Comparison of ENCODE assay signal across 1 cellular context in the genomic region with DNA sequence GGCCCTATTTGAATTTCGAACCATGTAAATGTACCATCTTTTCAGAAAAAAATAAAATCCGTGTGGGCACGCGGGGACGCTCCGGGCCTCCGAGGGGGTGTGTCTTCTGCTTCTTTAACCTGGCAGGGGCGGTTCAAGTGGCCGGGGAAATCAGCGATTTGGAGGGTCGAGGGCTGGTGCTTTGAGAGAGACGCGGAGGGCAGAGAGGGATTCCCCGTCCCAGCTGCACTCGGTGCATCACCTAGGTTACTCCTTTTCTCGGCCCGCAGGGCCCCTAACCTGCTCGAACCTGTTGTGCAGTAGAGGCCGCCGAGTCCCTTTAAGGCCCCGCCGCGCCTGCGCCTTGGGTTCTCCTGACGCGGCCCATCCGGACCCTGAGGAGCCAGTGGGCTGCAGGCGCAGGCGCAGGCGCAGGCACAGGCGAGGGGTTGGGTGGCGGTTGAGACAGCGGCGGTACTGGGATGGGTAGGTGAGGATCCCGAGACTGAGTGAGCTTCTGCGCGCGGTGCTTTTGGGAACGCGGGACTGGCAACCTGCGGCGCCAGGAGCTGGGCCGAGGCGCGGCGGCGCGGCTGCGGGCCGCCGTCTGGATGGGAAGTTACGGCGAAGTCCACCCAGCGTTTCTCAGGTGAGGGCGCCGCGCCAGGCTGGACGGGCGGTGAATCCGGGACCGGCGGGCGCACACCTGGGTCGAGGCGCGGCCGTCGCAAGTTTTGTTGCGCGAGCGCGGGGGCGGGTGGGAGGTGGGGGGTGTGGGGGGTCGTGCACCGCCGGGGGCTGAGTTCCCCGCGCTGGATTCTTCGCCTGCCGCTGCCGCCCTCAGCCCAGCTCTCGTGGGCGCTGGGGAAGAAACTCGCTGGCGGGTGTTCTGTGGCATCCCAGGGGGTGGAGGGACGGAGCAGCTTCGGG.
TF ChIP-seq lines count a peak whose summit lies in the region.

A gene with protein sequence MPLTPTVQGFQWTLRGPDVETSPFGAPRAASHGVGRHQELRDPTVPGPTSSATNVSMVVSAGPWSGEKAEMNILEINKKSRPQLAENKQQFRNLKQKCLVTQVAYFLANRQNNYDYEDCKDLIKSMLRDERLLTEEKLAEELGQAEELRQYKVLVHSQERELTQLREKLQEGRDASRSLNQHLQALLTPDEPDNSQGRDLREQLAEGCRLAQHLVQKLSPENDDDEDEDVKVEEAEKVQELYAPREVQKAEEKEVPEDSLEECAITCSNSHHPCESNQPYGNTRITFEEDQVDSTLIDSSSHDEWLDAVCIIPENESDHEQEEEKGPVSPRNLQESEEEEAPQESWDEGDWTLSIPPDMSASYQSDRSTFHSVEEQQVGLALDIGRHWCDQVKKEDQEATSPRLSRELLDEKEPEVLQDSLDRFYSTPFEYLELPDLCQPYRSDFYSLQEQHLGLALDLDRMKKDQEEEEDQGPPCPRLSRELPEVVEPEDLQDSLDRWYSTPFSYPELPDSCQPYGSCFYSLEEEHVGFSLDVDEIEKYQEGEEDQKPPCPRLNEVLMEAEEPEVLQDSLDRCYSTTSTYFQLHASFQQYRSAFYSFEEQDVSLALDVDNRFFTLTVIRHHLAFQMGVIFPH (plus strand): TSS at position 417 of the 909 bp plus-strand sequence. CDS start 4,950 bp downstream, outside the sequence.

TF ChIP-seq in HCT116, 20 proteins besides CTCF, POLR2A, EP300 and RAD21 (continued from another document):
- TF ChIP-seq, protein P1, sequence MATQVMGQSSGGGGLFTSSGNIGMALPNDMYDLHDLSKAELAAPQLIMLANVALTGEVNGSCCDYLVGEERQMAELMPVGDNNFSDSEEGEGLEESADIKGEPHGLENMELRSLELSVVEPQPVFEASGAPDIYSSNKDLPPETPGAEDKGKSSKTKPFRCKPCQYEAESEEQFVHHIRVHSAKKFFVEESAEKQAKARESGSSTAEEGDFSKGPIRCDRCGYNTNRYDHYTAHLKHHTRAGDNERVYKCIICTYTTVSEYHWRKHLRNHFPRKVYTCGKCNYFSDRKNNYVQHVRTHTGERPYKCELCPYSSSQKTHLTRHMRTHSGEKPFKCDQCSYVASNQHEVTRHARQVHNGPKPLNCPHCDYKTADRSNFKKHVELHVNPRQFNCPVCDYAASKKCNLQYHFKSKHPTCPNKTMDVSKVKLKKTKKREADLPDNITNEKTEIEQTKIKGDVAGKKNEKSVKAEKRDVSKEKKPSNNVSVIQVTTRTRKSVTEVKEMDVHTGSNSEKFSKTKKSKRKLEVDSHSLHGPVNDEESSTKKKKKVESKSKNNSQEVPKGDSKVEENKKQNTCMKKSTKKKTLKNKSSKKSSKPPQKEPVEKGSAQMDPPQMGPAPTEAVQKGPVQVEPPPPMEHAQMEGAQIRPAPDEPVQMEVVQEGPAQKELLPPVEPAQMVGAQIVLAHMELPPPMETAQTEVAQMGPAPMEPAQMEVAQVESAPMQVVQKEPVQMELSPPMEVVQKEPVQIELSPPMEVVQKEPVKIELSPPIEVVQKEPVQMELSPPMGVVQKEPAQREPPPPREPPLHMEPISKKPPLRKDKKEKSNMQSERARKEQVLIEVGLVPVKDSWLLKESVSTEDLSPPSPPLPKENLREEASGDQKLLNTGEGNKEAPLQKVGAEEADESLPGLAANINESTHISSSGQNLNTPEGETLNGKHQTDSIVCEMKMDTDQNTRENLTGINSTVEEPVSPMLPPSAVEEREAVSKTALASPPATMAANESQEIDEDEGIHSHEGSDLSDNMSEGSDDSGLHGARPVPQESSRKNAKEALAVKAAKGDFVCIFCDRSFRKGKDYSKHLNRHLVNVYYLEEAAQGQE (IDR thresholded peaks at IDR 0.05; ENCODE audit: low read depth): no peak
- TF ChIP-seq, protein P2, sequence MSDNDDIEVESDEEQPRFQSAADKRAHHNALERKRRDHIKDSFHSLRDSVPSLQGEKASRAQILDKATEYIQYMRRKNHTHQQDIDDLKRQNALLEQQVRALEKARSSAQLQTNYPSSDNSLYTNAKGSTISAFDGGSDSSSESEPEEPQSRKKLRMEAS (IDR thresholded peaks at IDR 0.05): peak; percentile 55; the same call in 1 of the 2 replicates
- TF ChIP-seq EZH2phosphoT487 (IDR thresholded peaks at IDR 0.05; ENCODE audit: borderline replicate concordance) (no peak), EGR1 (IDR thresholded peaks at IDR 0.05; ENCODE audit: low read depth) (no peak), FOSL1 (IDR thresholded peaks at IDR 0.05; ENCODE audit: low read depth) (no peak), ELF1 (IDR thresholded peaks at IDR 0.05; ENCODE audit: borderline replicate concordance, low read depth) (no peak), JUND (IDR thresholded peaks at IDR 0.05) (no peak), YY1 (IDR thresholded peaks at IDR 0.05; ENCODE audit: extremely low read depth, insufficient replicate concordance, low read depth, low read length) (no peak), ZNF274 (IDR thresholded peaks at IDR 0.05; ENCODE audit: low read depth, low read length) (no peak), TCF7L2 (IDR thresholded peaks at IDR 0.05; ENCODE audit: borderline replicate concordance, extremely low read depth, insufficient read depth, insufficient read length) (peak; percentile 74), SRF (IDR thresholded peaks at IDR 0.05; ENCODE audit: low read depth) (no peak), CEBPB (IDR thresholded peaks at IDR 0.05; ENCODE audit: low read depth) (no peak), CBX3 (IDR thresholded peaks at IDR 0.05; ENCODE audit: low read depth) (no peak), SIN3A (IDR thresholded peaks at IDR 0.05; ENCODE audit: low read depth) (no peak), ZFX (IDR thresholded peaks at IDR 0.05) (peak; percentile 59; the same call in 1 of the 2 replicates)
- TF ChIP-seq, protein P3, sequence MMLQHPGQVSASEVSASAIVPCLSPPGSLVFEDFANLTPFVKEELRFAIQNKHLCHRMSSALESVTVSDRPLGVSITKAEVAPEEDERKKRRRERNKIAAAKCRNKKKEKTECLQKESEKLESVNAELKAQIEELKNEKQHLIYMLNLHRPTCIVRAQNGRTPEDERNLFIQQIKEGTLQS (IDR thresholded peaks at IDR 0.05): no peak
